10 cellular contexts compared by ENCODE assay signal in genomic region chr13:99969368-99969933, GRCh38. TPM values are rescaled to one million over a fixed set of nuclear protein-coding genes. Genes with fewer than 3 reads are reported as not detected.
DNase-seq lines count a peak whose midpoint lies in the region; ATAC-seq, FAIRE-seq and TF ChIP-seq lines count a peak whose summit lies in the region.
"Had no signal": no experiment of that assay in that cellular context is flagged by ENCODE, and none has a peak within 500 bp of the region (broad histone marks: within the 10 kb centered on the region; RNA-seq: fewer than 3 reads in every experiment).

No MANE protein-coding gene starts in this region.

- intact Hi-C loops in HepG2 (cut with micrococcal nuclease; ENCODE audit: unreplicated experiment) (no loop called here), right lobe of liver (cut with DNase I) (no loop called here), lower lobe of right lung (cut with DNase I) (no loop called here)

- TF ChIP-seq EP300 in HepG2 (IDR thresholded peaks at IDR 0.05; ENCODE audit: low read depth in 2 of 2, low read length in 2 of 2), result no peak
- TF ChIP-seq EP300 in HepG2 (CRISPR knock-in tag; IDR thresholded peaks at IDR 0.05; ENCODE audit: borderline replicate concordance), result no peak

- H3K27me3 ChIP-seq in HepG2 (ENCODE audit: control insufficient read depth in 1 of 2, insufficient read depth in 2 of 2, low read length in 2 of 2) (peaks cover 9 to 24% of the 10 kb centered on the region in 2 experiments), right lobe of liver (peaks cover 14 to 88% of the 10 kb centered on the region in 2 donors), lower lobe of right lung (ENCODE audit: low read depth) (peaks cover 96% of the 10 kb centered on the region)

- DNase-seq in HepG2 (ENCODE audit: low spot score), result no peak
- DNase-seq in right lobe of liver, result no peak
- no peak for DNase-seq in lower lobe of right lung
- peak; percentile 29 for DNase-seq in ureter (ENCODE audit: low spot score)
- no peak for DNase-seq in anterior cingulate cortex (lab: John Stamatoyannopoulos, UW)
- no peak for DNase-seq in cerebellar nuclear complex (lab: John Stamatoyannopoulos, UW)
- no peak for DNase-seq in NCI-H226
- DNase-seq: activated gamma-delta T cell treated with Interleukin-2 at 50 U/mL for 16 hours had no signal

- CTCF ChIA-PET in HepG2 (lab: Yijun Ruan, JAX; ENCODE audit: low intra/inter-chr PET ratio, low total read pairs), result no interaction called here

- H3K4me3 ChIP-seq in HepG2 (replicated peaks in 1 of 3; ENCODE audit: insufficient read depth in 1 of 3, low read depth in 2 of 3, low read length in 3 of 3) (peak overlapping the region in 1 of 3 experiments; percentile 66; a peak in 1 of 6 replicates), right lobe of liver (no peak overlapping the region), lower lobe of right lung (peak overlapping the region; percentile 22)

- H4K20me1 ChIP-seq in HepG2 (ENCODE audit: insufficient read depth, low read length), result no peaks in the 10 kb centered on the region

- FAIRE-seq in HepG2 (lab: Jason Lieb, UNC), result no peak

- 90% methylated on average over 60 of the region's 60 CpGs for WGBS in HepG2 (ENCODE audit: low lambda C conversion rate)
- 9% methylated on average over 29 of the region's 60 CpGs for WGBS in right lobe of liver (ENCODE audit: insufficient coverage, low coverage, low lambda C conversion rate, missing lambda C conversion rate)

- H2AFZ ChIP-seq in HepG2 (ENCODE audit: low read length), result no peak overlapping the region

- H3K4me1 ChIP-seq in HepG2 (ENCODE audit: insufficient read depth, low read length) (peaks cover 7% of the 10 kb centered on the region; the same call in 1 of the 2 replicates), right lobe of liver (peaks cover 0 to 32% (median 0%) of the 10 kb centered on the region in 4 donors), lower lobe of right lung (peaks cover 34% of the 10 kb centered on the region)

- TF ChIP-seq CTCF in HepG2 (CRISPR knock-in tag; IDR thresholded peaks at IDR 0.05) (no peak), right lobe of liver (IDR thresholded peaks at IDR 0.05) (no peak), lower lobe of right lung (IDR thresholded peaks at IDR 0.05) (no peak)

- no peaks in the 10 kb centered on the region for H3K9me3 ChIP-seq in HepG2 (ENCODE audit: low read length)
- H3K9me3 ChIP-seq in right lobe of liver, result no peaks in the 10 kb centered on the region
- no peaks in the 10 kb centered on the region for H3K9me3 ChIP-seq in lower lobe of right lung

- no peak for TF ChIP-seq POLR2A in HepG2 (IDR thresholded peaks at IDR 0.05; ENCODE audit: insufficient read depth in 1 of 2, low read depth in 2 of 2, low read length in 2 of 2)
- TF ChIP-seq POLR2A in right lobe of liver (IDR thresholded peaks at IDR 0.05), result no peak

- TF ChIP-seq RAD21 in HepG2 (CRISPR knock-in tag; IDR thresholded peaks at IDR 0.05), result no peak

- in situ Hi-C loops in HepG2 (cut with HindIII; ENCODE audit: extremely low pct_ligation_motif_present, low pct_unique_long_range_greater_than_20kb), result no loop called here

- POLR2A ChIA-PET in HepG2 (lab: Yijun Ruan, JAX), result no interaction called here

- no TSS peak for BruUV-seq in HepG2 (replicated peaks; lab: Mats Ljungman, UMichigan)

- no peaks in the 10 kb centered on the region for H3K79me2 ChIP-seq in HepG2 (ENCODE audit: insufficient read depth, low read length)

- H3K27ac ChIP-seq in HepG2 (ENCODE audit: extremely low read length, insufficient read depth, low read length) (no peak overlapping the region), right lobe of liver (no peak overlapping the region), angular gyrus (ENCODE audit: low read depth, low read length) (peak overlapping the region; percentile 78), lower lobe of right lung (no peak overlapping the region)
- H3K27ac ChIP-seq: skin epidermis had no signal

- H3K9ac ChIP-seq in HepG2 (ENCODE audit: insufficient read depth, low read depth, low read length), result no peak overlapping the region

- H3K36me3 ChIP-seq in HepG2 (replicated peaks in 1 of 2; ENCODE audit: control insufficient read depth in 1 of 2, insufficient read depth in 2 of 2, low read length in 2 of 2) (no peaks in the 10 kb centered on the region), right lobe of liver (no peaks in the 10 kb centered on the region), lower lobe of right lung (no peaks in the 10 kb centered on the region)

- ATAC-seq in HepG2 (no peak), right lobe of liver (no peak), lower lobe of right lung (peak in 1 of 2 donors; percentile 8)

- peak overlapping the region; percentile 88; the same call in 1 of the 2 replicates for H3K4me2 ChIP-seq in HepG2 (ENCODE audit: low read depth, low read length)

RNA-seq across cellular contexts. Expression of gene ZIC5, which starts 2.1 kb away (rescaled TPM):
- total RNA-seq in HepG2 (2016; rRNA removed; fragmentation: Illumina TruSeq; extraction: Trizol), result 0.02 TPM in 1 of 2 replicates, not detected in the other
- not detected in 2 replicates for total RNA-seq in HepG2 (2016; cell fraction: cytosol; rRNA removed; fragmentation: Illumina TruSeq; extraction: Trizol; ENCODE audit: low read depth)
- total RNA-seq in HepG2 (2016; cell fraction: insoluble cytoplasmic fraction; rRNA removed; fragmentation: Illumina TruSeq; extraction: Trizol), result 0.03 and 0.04 TPM in 2 replicates
- 0.03 TPM in 1 of 2 replicates, not detected in the other for total RNA-seq in HepG2 (2016; cell fraction: membrane; rRNA removed; fragmentation: Illumina TruSeq; extraction: Trizol)
- total RNA-seq in HepG2 (2016; cell fraction: nucleus; rRNA removed; fragmentation: Illumina TruSeq; extraction: Trizol), result not detected in 2 replicates
- 0.07 TPM in 1 of 2 replicates, not detected in the other for polyA plus RNA-seq in HepG2 (2011; rRNA removed)
- 0.01 and 0.03 TPM in 2 replicates for polyA plus RNA-seq in HepG2 (2011; cell fraction: cytosol; rRNA removed)
- 0.03 and 0.06 TPM in 2 replicates for polyA plus RNA-seq in HepG2 (2011; cell fraction: nucleus; rRNA removed)
- 0.03 TPM in 1 of 2 replicates, not detected in the other for polyA plus RNA-seq in HepG2 (2012)
- not detected in 2 replicates for polyA plus RNA-seq in HepG2 (2016; cell fraction: cytosol; fragmentation: Illumina TruSeq; extraction: Trizol; ENCODE audit: low read depth)
- not detected in 2 replicates for polyA plus RNA-seq in HepG2 (2016; cell fraction: insoluble cytoplasmic fraction; fragmentation: Illumina TruSeq; extraction: Trizol; ENCODE audit: low read depth)
- polyA plus RNA-seq in HepG2 (2016; cell fraction: membrane; fragmentation: Illumina TruSeq; extraction: Trizol; ENCODE audit: low read depth), result 0.03 TPM in 1 of 2 replicates, not detected in the other
- polyA plus RNA-seq in HepG2 (2016; cell fraction: nucleus; fragmentation: Illumina TruSeq; extraction: Trizol; ENCODE audit: insufficient read depth, low read depth), result 0.10 TPM in 1 of 2 replicates, not detected in the other
- polyA minus RNA-seq in HepG2 (2011; rRNA and poly(A)+ RNA removed; ENCODE audit: low replicate concordance), result 2.7 TPM in 1 of 2 replicates, not detected in the other
- polyA minus RNA-seq in HepG2 (2011; cell fraction: cytosol; rRNA and poly(A)+ RNA removed), result not detected in 2 replicates
- polyA minus RNA-seq in HepG2 (2011; cell fraction: nucleus; rRNA and poly(A)+ RNA removed), result not detected in 2 replicates
- total RNA-seq in right lobe of liver, result not detected
- not detected for total RNA-seq in lower lobe of right lung
- not detected for total RNA-seq in ureter

RNA-seq across cellular contexts. Expression of gene ZIC2, which starts 12.1 kb away (rescaled TPM):
- total RNA-seq in HepG2 (2016; rRNA removed; fragmentation: Illumina TruSeq; extraction: Trizol) (not detected in 2 replicates), right lobe of liver (under 1 TPM in 1 of 6 experiments, not detected in 5; 0.24 TPM), lower lobe of right lung (not detected), ureter (not detected)
- not detected in 2 replicates for total RNA-seq in HepG2 (2016; cell fraction: cytosol; rRNA removed; fragmentation: Illumina TruSeq; extraction: Trizol; ENCODE audit: low read depth)
- 0.06 TPM in 1 of 2 replicates, not detected in the other for total RNA-seq in HepG2 (2016; cell fraction: insoluble cytoplasmic fraction; rRNA removed; fragmentation: Illumina TruSeq; extraction: Trizol)
- total RNA-seq in HepG2 (2016; cell fraction: membrane; rRNA removed; fragmentation: Illumina TruSeq; extraction: Trizol), result not detected in 2 replicates
- total RNA-seq in HepG2 (2016; cell fraction: nucleus; rRNA removed; fragmentation: Illumina TruSeq; extraction: Trizol), result not detected in 2 replicates
- polyA plus RNA-seq in HepG2 (2011; rRNA removed), result 0.12 and 0.13 TPM in 2 replicates
- 0.06 and 0.11 TPM in 2 replicates for polyA plus RNA-seq in HepG2 (2011; cell fraction: cytosol; rRNA removed)
- 0.29 and 0.32 TPM in 2 replicates for polyA plus RNA-seq in HepG2 (2011; cell fraction: nucleus; rRNA removed)
- polyA plus RNA-seq in HepG2 (2012), result 0.17 and 0.24 TPM in 2 replicates
- not detected in 2 replicates for polyA plus RNA-seq in HepG2 (2016; cell fraction: cytosol; fragmentation: Illumina TruSeq; extraction: Trizol; ENCODE audit: low read depth)
- polyA plus RNA-seq in HepG2 (2016; cell fraction: insoluble cytoplasmic fraction; fragmentation: Illumina TruSeq; extraction: Trizol; ENCODE audit: low read depth), result 0.08 TPM in 2 replicates
- not detected in 2 replicates for polyA plus RNA-seq in HepG2 (2016; cell fraction: membrane; fragmentation: Illumina TruSeq; extraction: Trizol; ENCODE audit: low read depth)
- polyA plus RNA-seq in HepG2 (2016; cell fraction: nucleus; fragmentation: Illumina TruSeq; extraction: Trizol; ENCODE audit: insufficient read depth, low read depth), result not detected in 2 replicates
- polyA minus RNA-seq in HepG2 (2011; rRNA and poly(A)+ RNA removed; ENCODE audit: low replicate concordance), result 0.18 and 5.2 TPM in 2 replicates
- polyA minus RNA-seq in HepG2 (2011; cell fraction: cytosol; rRNA and poly(A)+ RNA removed), result 0.53 and 0.59 TPM in 2 replicates
- 0.13 TPM in 1 of 2 replicates, not detected in the other for polyA minus RNA-seq in HepG2 (2011; cell fraction: nucleus; rRNA and poly(A)+ RNA removed)
